Comparison of ENCODE assay signal across 1 cellular context in the genomic region with DNA sequence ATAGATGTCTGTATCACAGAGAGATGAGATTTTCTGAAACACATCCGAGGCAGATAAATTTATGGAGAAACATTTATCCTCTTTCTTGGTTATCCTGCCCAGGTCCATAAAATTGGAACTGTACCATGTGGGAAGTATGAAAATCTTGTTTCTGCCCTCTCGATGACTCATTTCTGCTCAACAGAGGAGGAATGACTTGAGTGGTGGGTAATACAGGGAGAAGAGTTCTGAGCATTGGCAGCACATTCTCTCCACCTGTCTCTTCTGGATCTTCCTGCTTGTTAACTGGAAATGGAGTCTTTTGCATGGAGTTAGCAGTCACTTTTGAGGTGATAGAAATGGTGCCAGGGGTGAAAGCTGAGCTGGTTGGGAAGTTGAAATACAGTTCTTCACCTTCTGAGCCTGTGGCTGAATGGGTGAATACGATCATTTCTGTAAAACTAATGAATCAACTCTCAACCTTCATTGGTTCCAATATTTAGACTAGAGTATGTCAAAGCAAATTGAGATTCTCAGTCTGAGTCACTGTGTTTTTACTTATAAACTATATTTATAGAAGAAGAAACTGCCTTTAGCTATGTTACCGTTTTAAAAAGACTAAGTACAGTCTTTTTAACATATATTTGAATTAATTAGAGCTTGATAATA.
TF ChIP-seq lines count a peak whose summit lies in the region.

No MANE protein-coding gene starts in this region.

TF ChIP-seq in IMR-90, 13 proteins besides CTCF, POLR2A, EP300 and RAD21 (continued from another document):
- TF ChIP-seq BHLHE40 (IDR thresholded peaks at IDR 0.05; ENCODE audit: low read depth, low read length) (no peak), SMC3 (IDR thresholded peaks at IDR 0.05; ENCODE audit: low read depth, low read length) (no peak)
